16 cellular contexts compared by ENCODE assay signal in the genomic region with DNA sequence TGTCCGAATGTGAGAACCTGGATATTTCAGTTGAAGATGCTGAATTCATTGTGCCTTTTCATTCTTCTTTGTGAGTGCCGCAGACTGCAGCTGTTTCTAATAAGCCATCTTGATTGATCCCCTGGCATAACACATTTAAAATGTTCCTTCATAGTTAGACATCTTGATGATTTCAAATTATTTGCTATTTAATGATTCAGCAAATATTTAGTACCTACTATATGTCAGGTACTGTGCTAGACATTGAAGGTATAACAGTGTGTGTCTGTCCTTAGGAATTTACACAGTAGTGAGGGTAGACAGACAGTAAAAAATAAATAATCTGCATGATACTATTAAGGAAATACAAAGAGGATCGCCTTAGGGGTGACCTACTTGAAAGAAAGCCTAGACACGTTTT.
A peak's percentile ranks its signal among the peaks of the same experiment; 100 is the strongest.
DNase-seq lines count a peak whose midpoint lies in the region; ATAC-seq and TF ChIP-seq lines count a peak whose summit lies in the region.
"Had no signal": no experiment of that assay in that cellular context is flagged by ENCODE, and none has a peak within 500 bp of the region (broad histone marks: within the 10 kb centered on the region; RNA-seq: fewer than 3 reads in every experiment).

No MANE protein-coding gene starts in this region.

- no peaks in the 10 kb centered on the region; the same call in 1 of the 2 replicates for H3K9me2 ChIP-seq in GM23338 (ENCODE audit: insufficient read depth)

- peaks cover 65% of the 10 kb centered on the region for H3K36me3 Mint-ChIP-seq in CD8-positive, alpha-beta T cell
- peaks cover 39% of the 10 kb centered on the region for H3K36me3 Mint-ChIP-seq in GM23338 (ENCODE audit: low read depth)
- H3K36me3 Mint-ChIP-seq in WTC11, result peaks cover 34% of the 10 kb centered on the region
- peaks cover 30% of the 10 kb centered on the region for H3K36me3 Mint-ChIP-seq in endothelial cell (ENCODE audit: low read depth, unreplicated experiment)
- peaks cover 50% of the 10 kb centered on the region for H3K36me3 Mint-ChIP-seq in activated CD8-positive, alpha-beta T cell treated with anti-CD3 and anti-CD28 coated beads, Interleukin-2, amount 10 ng/mL, durations not matched to agents 7 days and 5 days (ENCODE audit: low read depth)

- no peak for TF ChIP-seq CTCF in CD8-positive, alpha-beta T cell (IDR thresholded peaks at IDR 0.05)
- TF ChIP-seq CTCF in GM23338 (conservative IDR thresholded peaks at IDR 0.05; ENCODE audit: low read depth in 2 of 2) (no peak), WTC11 (IDR thresholded peaks at IDR 0.05) (no peak), endothelial cell (IDR thresholded peaks at IDR 0.05; ENCODE audit: unreplicated experiment) (no peak)

- CTCF ChIA-PET in CD8-positive, alpha-beta T cell (lab: Charles Lee), result no interaction called here
- CTCF ChIA-PET in WTC11 (lab: Charles Lee), result no interaction called here
- CTCF ChIA-PET in activated CD8-positive, alpha-beta T cell treated with anti-CD3 and anti-CD28 coated beads, Interleukin-2, amount 10 ng/mL, durations not matched to agents 7 days and 5 days (lab: Charles Lee), result no interaction called here

- no peaks in the 10 kb centered on the region for H3K27me3 ChIP-seq in CD8-positive, alpha-beta T cell (ENCODE audit: insufficient read depth, low read length)
- no peaks in the 10 kb centered on the region for H3K27me3 ChIP-seq in GM23338 (ENCODE audit: insufficient read depth)

- no peak overlapping the region for H3K4me3 ChIP-seq in CD8-positive, alpha-beta T cell (ENCODE audit: low read depth, low read length)
- H3K4me3 ChIP-seq in GM23338, result no peak overlapping the region
- H3K4me3 ChIP-seq: HAP-1 had no signal

- no peaks in the 10 kb centered on the region for H3K79me2 ChIP-seq in GM23338 (replicated peaks; ENCODE audit: insufficient read depth)

- H3K27ac ChIP-seq in CD8-positive, alpha-beta T cell (ENCODE audit: low read depth, low read length), result no peak overlapping the region
- H3K27ac ChIP-seq in GM23338 (ENCODE audit: low read depth), result no peak overlapping the region
- H3K27ac ChIP-seq: C4-2B, KMS-11 had no signal

- H3K27me3 Mint-ChIP-seq in CD8-positive, alpha-beta T cell (ENCODE audit: low read depth), result no peaks in the 10 kb centered on the region
- no peaks in the 10 kb centered on the region for H3K27me3 Mint-ChIP-seq in GM23338 (ENCODE audit: insufficient read depth, low read depth, poor library complexity)
- H3K27me3 Mint-ChIP-seq in WTC11 (ENCODE audit: low read depth), result no peaks in the 10 kb centered on the region
- H3K27me3 Mint-ChIP-seq in endothelial cell (ENCODE audit: unreplicated experiment), result no peaks in the 10 kb centered on the region
- no peaks in the 10 kb centered on the region for H3K27me3 Mint-ChIP-seq in activated CD8-positive, alpha-beta T cell treated with anti-CD3 and anti-CD28 coated beads, Interleukin-2, amount 10 ng/mL, durations not matched to agents 7 days and 5 days (ENCODE audit: low read depth)
- no peaks in the 10 kb centered on the region for H3K27me3 Mint-ChIP-seq in stimulated activated naive CD8-positive, alpha-beta T cell treated with anti-CD3 and anti-CD28 coated beads, Interleukin-15, amount 100 ng/mL, for 72 hours
- H3K27me3 Mint-ChIP-seq: CD4-positive, alpha-beta T cell had no signal

- H3F3A ChIP-seq in GM23338 (replicated peaks; ENCODE audit: low read depth), result no peaks in the 10 kb centered on the region

- H3K4me3 Mint-ChIP-seq in CD8-positive, alpha-beta T cell, result no peak overlapping the region
- H3K4me3 Mint-ChIP-seq in GM23338 (no peak overlapping the region), WTC11 (no peak overlapping the region), endothelial cell (ENCODE audit: unreplicated experiment) (peak overlapping the region; percentile 45)
- H3K4me3 Mint-ChIP-seq in activated CD8-positive, alpha-beta T cell treated with anti-CD3 and anti-CD28 coated beads, Interleukin-2, amount 10 ng/mL, durations not matched to agents 7 days and 5 days, result no peak overlapping the region
- no peak overlapping the region for H3K4me3 Mint-ChIP-seq in stimulated activated naive CD8-positive, alpha-beta T cell treated with anti-CD3 and anti-CD28 coated beads, Interleukin-15, amount 100 ng/mL, for 72 hours
- H3K4me3 Mint-ChIP-seq: CD4-positive, alpha-beta T cell had no signal

- no peak for DNase-seq in CD8-positive, alpha-beta T cell
- DNase-seq in GM23338 (ENCODE audit: low spot score) (no peak), WTC11 (ENCODE audit: low spot score) (no peak), endothelial cell (ENCODE audit: low spot score) (no peak), NCI-H2107 (lab: John Stamatoyannopoulos, UW) (no peak)
- DNase-seq in activated CD8-positive, alpha-beta T cell treated with anti-CD3 and anti-CD28 coated beads, Interleukin-2, amount 10 ng/mL, durations not matched to agents 7 days and 5 days, result no peak
- DNase-seq in stimulated activated naive CD8-positive, alpha-beta T cell treated with anti-CD3 and anti-CD28 coated beads, Interleukin-15, amount 100 ng/mL, for 72 hours, result no peak
- DNase-seq: AML-193; CD4-positive, alpha-beta T cell; DMS153; DMS79; GDM1 had no signal

- POLR2A ChIA-PET in CD8-positive, alpha-beta T cell (lab: Charles Lee), result no interaction called here
- POLR2A ChIA-PET in WTC11 (lab: Charles Lee), result no interaction called here
- POLR2A ChIA-PET in activated CD8-positive, alpha-beta T cell treated with anti-CD3 and anti-CD28 coated beads, Interleukin-2, amount 10 ng/mL, durations not matched to agents 7 days and 5 days (lab: Charles Lee), result no interaction called here

- no peak overlapping the region for H3K4me2 ChIP-seq in GM23338
- H3K4me2 ChIP-seq: KMS-11 had no signal

- peaks cover 12% of the 10 kb centered on the region for H3K9me3 Mint-ChIP-seq in CD8-positive, alpha-beta T cell
- H3K9me3 Mint-ChIP-seq in GM23338 (no peaks in the 10 kb centered on the region; the same call in 2 of the 3 replicates), WTC11 (peaks cover 17% of the 10 kb centered on the region), endothelial cell (ENCODE audit: unreplicated experiment) (peaks cover 4% of the 10 kb centered on the region)
- no peaks in the 10 kb centered on the region for H3K9me3 Mint-ChIP-seq in activated CD8-positive, alpha-beta T cell treated with anti-CD3 and anti-CD28 coated beads, Interleukin-2, amount 10 ng/mL, durations not matched to agents 7 days and 5 days (ENCODE audit: insufficient read depth)
- peaks cover 15 to 20% of the 10 kb centered on the region in 2 donors for H3K9me3 Mint-ChIP-seq in stimulated activated naive CD8-positive, alpha-beta T cell treated with anti-CD3 and anti-CD28 coated beads, Interleukin-15, amount 100 ng/mL, for 72 hours
- H3K9me3 Mint-ChIP-seq: CD4-positive, alpha-beta T cell had no signal

- H3K27ac Mint-ChIP-seq in CD8-positive, alpha-beta T cell, result peak overlapping the region; percentile 7
- H3K27ac Mint-ChIP-seq in GM23338 (peak overlapping the region; percentile 12; the same call in 1 of the 2 replicates), WTC11 (peak overlapping the region; percentile 3; the same call in 1 of the 2 replicates), endothelial cell (ENCODE audit: unreplicated experiment) (no peak overlapping the region)
- H3K27ac Mint-ChIP-seq in activated CD8-positive, alpha-beta T cell treated with anti-CD3 and anti-CD28 coated beads, Interleukin-2, amount 10 ng/mL, durations not matched to agents 7 days and 5 days, result no peak overlapping the region
- peak overlapping the region in 1 of 2 donors; percentile 2 for H3K27ac Mint-ChIP-seq in stimulated activated naive CD8-positive, alpha-beta T cell treated with anti-CD3 and anti-CD28 coated beads, Interleukin-15, amount 100 ng/mL, for 72 hours
- H3K27ac Mint-ChIP-seq: CD4-positive, alpha-beta T cell had no signal

- H3K9me3 ChIP-seq in CD8-positive, alpha-beta T cell (ENCODE audit: low read length), result no peaks in the 10 kb centered on the region
- H3K9me3 ChIP-seq: HAP-1 had no signal

- H3K4me1 ChIP-seq in CD8-positive, alpha-beta T cell (ENCODE audit: insufficient read depth, low read length), result no peaks in the 10 kb centered on the region
- no peaks in the 10 kb centered on the region for H3K4me1 ChIP-seq in GM23338 (ENCODE audit: insufficient read depth)

- H3K36me3 ChIP-seq in CD8-positive, alpha-beta T cell (ENCODE audit: insufficient read depth, low read length), result peaks cover 8% of the 10 kb centered on the region
- 0 out of 2 replicates have a peak, but pooled peaks cover 4% of the 10 kb centered on the region for H3K36me3 ChIP-seq in GM23338 (ENCODE audit: insufficient read depth)
- H3K36me3 ChIP-seq: HAP-1 had no signal

- peaks cover 23% of the 10 kb centered on the region for H3K4me1 Mint-ChIP-seq in CD8-positive, alpha-beta T cell (ENCODE audit: low read depth)
- no peaks in the 10 kb centered on the region for H3K4me1 Mint-ChIP-seq in GM23338
- no peaks in the 10 kb centered on the region for H3K4me1 Mint-ChIP-seq in WTC11
- H3K4me1 Mint-ChIP-seq in endothelial cell (ENCODE audit: unreplicated experiment), result peaks cover 8% of the 10 kb centered on the region
- peaks cover 6% of the 10 kb centered on the region for H3K4me1 Mint-ChIP-seq in activated CD8-positive, alpha-beta T cell treated with anti-CD3 and anti-CD28 coated beads, Interleukin-2, amount 10 ng/mL, durations not matched to agents 7 days and 5 days (ENCODE audit: low read depth)
- H3K4me1 Mint-ChIP-seq in stimulated activated naive CD8-positive, alpha-beta T cell treated with anti-CD3 and anti-CD28 coated beads, Interleukin-15, amount 100 ng/mL, for 72 hours, result peaks cover 28% of the 10 kb centered on the region

- intact Hi-C loops in CD8-positive, alpha-beta T cell (cut with DNase I, micrococcal nuclease), result no loop called here

- no peak for ATAC-seq in CD8-positive, alpha-beta T cell
- ATAC-seq in GM23338, result no peak
- ATAC-seq in WTC11, result no peak
- ATAC-seq in activated CD8-positive, alpha-beta T cell treated with anti-CD3 and anti-CD28 coated beads, Interleukin-2, amount 10 ng/mL, durations not matched to agents 7 days and 5 days, result no peak
- no peak for ATAC-seq in HG03565 (IDR thresholded peaks at IDR 0.05; ENCODE audit: unreplicated experiment)
- no peak for ATAC-seq in stimulated activated naive CD8-positive, alpha-beta T cell treated with anti-CD3 and anti-CD28 coated beads, Interleukin-15, amount 100 ng/mL, for 72 hours

- no peaks in the 10 kb centered on the region for H4K20me1 ChIP-seq in GM23338 (replicated peaks; ENCODE audit: insufficient read depth)

- no peak overlapping the region for H2AFZ ChIP-seq in GM23338

TF ChIP-seq in GM23338, 12 proteins besides CTCF, POLR2A, EP300 and RAD21 (continues in another document):
- TF ChIP-seq JUNB (IDR thresholded peaks at IDR 0.05; ENCODE audit: unreplicated experiment), result no peak

Comparison
In these comparisons a context has a peak if more than half of its experiments do, and no peak if none do; other contexts are left out.
1. H3K27ac Mint-ChIP-seq: peak in CD8-positive, alpha-beta T cell (single experiment), GM23338 (single experiment) and WTC11 (single experiment); none in endothelial cell (single experiment) and activated CD8-positive, alpha-beta T cell treated with anti-CD3 and anti-CD28 coated beads, Interleukin-2, amount 10 ng/mL, durations not matched to agents 7 days and 5 days (single experiment).